ENCODE assay signal across 1 cellular context in the genomic region with DNA sequence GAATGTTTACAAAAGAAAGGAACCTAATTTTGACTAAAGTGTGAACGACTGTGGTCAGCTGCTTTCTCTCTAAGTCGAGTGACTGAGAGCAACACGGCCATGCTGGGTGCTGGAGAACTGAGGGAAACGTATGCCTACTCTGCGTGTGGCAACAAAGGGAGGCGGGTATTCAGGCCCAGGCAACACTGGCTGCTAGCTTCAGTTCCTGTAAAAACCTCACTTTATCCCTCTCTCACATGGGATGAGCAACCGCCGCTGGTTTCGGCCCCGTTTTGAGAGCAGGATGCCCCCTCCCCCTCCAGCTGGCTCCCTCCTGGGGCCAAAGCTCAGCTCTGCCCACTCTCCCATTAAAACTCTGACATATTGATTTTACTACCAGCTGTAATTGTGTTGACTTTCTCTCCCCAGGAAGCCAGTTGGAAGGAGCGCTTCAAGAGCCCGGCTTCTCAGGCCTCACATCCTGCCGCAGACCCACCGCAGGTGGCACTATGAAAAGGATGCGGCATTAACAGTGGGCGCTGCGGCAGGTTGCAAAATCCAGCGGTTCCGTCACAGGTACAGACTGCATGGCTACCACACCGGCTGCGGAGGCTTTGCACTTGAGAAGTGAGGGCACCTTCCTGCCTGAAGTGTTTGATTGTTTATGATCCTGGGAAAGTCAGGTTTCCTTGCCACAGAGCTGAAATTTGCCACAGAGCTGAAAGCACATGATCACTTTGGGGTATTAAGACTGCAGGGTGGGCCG.
TF ChIP-seq lines count a peak whose summit lies in the region.

No MANE protein-coding gene starts in this region.

TF ChIP-seq in HEK293, 187 proteins besides CTCF, POLR2A, EP300 and RAD21 (continued from another document and continues in another):
- TF ChIP-seq GLIS1 (tag by site-specific recombination; IDR thresholded peaks at IDR 0.05) (peak; percentile 80), ZNF132 (tag by site-specific recombination; IDR thresholded peaks at IDR 0.05; ENCODE audit: borderline replicate concordance) (no peak), ZNF629 (tag by site-specific recombination; IDR thresholded peaks at IDR 0.05) (peak; percentile 56; the same call in 1 of the 2 replicates), SP2 (tag by site-specific recombination; IDR thresholded peaks at IDR 0.05) (peak; percentile 31), HOXC10 (CRISPR knock-in tag; IDR thresholded peaks at IDR 0.05) (no peak), EGR2 (tag by site-specific recombination; IDR thresholded peaks at IDR 0.05; ENCODE audit: low read depth) (peak; percentile 61), ZBTB44 (tag by site-specific recombination; IDR thresholded peaks at IDR 0.05) (peak; percentile 39; the same call in 1 of the 2 replicates), TCF7L2 (IDR thresholded peaks at IDR 0.05; ENCODE audit: borderline replicate concordance, low read depth, low read length) (peak; percentile 70; the same call in 1 of the 2 replicates), ZBTB10 (tag by site-specific recombination; IDR thresholded peaks at IDR 0.05) (no peak), OSR2 (tag by site-specific recombination; IDR thresholded peaks at IDR 0.05) (peak; percentile 94), ZFP41 (tag by site-specific recombination; IDR thresholded peaks at IDR 0.05; ENCODE audit: borderline replicate concordance) (no peak), ZNF596 (tag by site-specific recombination; IDR thresholded peaks at IDR 0.05) (0 out of 2 replicates have a peak, but pooled peaks have one; percentile 39), ZNF26 (tag by site-specific recombination; IDR thresholded peaks at IDR 0.05) (no peak), ZNF138 (tag by site-specific recombination; IDR thresholded peaks at IDR 0.05; ENCODE audit: borderline replicate concordance) (no peak), ZNF157 (tag by site-specific recombination; IDR thresholded peaks at IDR 0.05) (no peak), ZBTB17 (tag by site-specific recombination; IDR thresholded peaks at IDR 0.05) (peak; percentile 52; the same call in 1 of the 2 replicates), ZSCAN4 (tag by site-specific recombination; IDR thresholded peaks at IDR 0.05) (no peak), ZNF169 (tag by site-specific recombination; IDR thresholded peaks at IDR 0.05) (no peak), ZFP3 (tag by site-specific recombination; IDR thresholded peaks at IDR 0.05; ENCODE audit: low read depth) (no peak), KLF10 (tag by site-specific recombination; IDR thresholded peaks at IDR 0.05) (peak; percentile 50; the same call in 1 of the 2 replicates), KLF9 (tag by site-specific recombination; IDR thresholded peaks at IDR 0.05; ENCODE audit: low read depth) (no peak), ZNF580 (tag by site-specific recombination; IDR thresholded peaks at IDR 0.05) (no peak), ZNF623 (tag by site-specific recombination; IDR thresholded peaks at IDR 0.05) (no peak), ZNF2 (tag by site-specific recombination; IDR thresholded peaks at IDR 0.05) (no peak), ZNF202 (tag by site-specific recombination; IDR thresholded peaks at IDR 0.05; ENCODE audit: borderline replicate concordance) (no peak), ZBTB8A (tag by site-specific recombination; IDR thresholded peaks at IDR 0.05) (peak; percentile 57), ZFP69B (tag by site-specific recombination; IDR thresholded peaks at IDR 0.05) (no peak), YY2 (tag by site-specific recombination; IDR thresholded peaks at IDR 0.05) (no peak), YY1 (tag by site-specific recombination; IDR thresholded peaks at IDR 0.05) (no peak), ZBTB21 (tag by site-specific recombination; IDR thresholded peaks at IDR 0.05) (0 out of 2 replicates have a peak, but pooled peaks have one; percentile 18), ZFHX2 (tag by site-specific recombination; conservative IDR thresholded peaks at IDR 0.05) (peak; percentile 81), BCL6B (tag by site-specific recombination; IDR thresholded peaks at IDR 0.05) (no peak)
- TF ChIP-seq, protein P1, sequence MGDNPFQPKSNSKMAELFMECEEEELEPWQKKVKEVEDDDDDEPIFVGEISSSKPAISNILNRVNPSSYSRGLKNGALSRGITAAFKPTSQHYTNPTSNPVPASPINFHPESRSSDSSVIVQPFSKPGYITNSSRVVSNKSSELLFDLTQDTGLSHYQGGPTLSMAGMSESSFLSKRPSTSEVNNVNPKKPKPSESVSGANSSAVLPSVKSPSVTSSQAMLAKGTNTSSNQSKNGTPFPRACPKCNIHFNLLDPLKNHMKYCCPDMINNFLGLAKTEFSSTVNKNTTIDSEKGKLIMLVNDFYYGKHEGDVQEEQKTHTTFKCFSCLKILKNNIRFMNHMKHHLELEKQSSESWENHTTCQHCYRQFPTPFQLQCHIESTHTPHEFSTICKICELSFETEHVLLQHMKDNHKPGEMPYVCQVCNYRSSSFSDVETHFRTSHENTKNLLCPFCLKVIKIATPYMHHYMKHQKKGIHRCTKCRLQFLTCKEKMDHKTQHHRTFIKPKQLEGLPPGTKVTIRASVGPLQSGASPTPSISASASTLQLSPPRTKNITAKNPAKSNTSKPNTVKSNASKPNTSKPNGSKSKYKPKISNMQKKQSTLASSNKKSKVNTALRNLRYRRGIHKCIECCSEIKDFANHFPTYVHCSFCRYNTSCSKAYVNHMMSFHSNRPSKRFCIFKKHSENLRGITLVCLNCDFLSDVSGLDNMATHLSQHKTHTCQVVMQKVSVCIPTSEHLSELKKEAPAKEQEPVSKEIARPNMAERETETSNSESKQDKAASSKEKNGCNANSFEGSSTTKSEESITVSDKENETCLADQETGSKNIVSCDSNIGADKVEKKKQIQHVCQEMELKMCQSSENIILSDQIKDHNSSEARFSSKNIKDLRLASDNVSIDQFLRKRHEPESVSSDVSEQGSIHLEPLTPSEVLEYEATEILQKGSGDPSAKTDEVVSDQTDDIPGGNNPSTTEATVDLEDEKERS (tag by site-specific recombination; IDR thresholded peaks at IDR 0.05) = no peak
- TF ChIP-seq, protein P2, sequence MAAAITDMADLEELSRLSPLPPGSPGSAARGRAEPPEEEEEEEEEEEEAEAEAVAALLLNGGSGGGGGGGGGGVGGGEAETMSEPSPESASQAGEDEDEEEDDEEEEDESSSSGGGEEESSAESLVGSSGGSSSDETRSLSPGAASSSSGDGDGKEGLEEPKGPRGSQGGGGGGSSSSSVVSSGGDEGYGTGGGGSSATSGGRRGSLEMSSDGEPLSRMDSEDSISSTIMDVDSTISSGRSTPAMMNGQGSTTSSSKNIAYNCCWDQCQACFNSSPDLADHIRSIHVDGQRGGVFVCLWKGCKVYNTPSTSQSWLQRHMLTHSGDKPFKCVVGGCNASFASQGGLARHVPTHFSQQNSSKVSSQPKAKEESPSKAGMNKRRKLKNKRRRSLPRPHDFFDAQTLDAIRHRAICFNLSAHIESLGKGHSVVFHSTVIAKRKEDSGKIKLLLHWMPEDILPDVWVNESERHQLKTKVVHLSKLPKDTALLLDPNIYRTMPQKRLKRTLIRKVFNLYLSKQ (tag by site-specific recombination; IDR thresholded peaks at IDR 0.05; ENCODE audit: borderline replicate concordance) = no peak
- TF ChIP-seq, protein P3, sequence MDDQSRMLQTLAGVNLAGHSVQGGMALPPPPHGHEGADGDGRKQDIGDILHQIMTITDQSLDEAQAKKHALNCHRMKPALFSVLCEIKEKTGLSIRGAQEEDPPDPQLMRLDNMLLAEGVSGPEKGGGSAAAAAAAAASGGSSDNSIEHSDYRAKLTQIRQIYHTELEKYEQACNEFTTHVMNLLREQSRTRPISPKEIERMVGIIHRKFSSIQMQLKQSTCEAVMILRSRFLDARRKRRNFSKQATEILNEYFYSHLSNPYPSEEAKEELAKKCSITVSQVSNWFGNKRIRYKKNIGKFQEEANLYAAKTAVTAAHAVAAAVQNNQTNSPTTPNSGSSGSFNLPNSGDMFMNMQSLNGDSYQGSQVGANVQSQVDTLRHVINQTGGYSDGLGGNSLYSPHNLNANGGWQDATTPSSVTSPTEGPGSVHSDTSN (CRISPR knock-in tag; IDR thresholded peaks at IDR 0.05) = no peak
- TF ChIP-seq, protein P4, sequence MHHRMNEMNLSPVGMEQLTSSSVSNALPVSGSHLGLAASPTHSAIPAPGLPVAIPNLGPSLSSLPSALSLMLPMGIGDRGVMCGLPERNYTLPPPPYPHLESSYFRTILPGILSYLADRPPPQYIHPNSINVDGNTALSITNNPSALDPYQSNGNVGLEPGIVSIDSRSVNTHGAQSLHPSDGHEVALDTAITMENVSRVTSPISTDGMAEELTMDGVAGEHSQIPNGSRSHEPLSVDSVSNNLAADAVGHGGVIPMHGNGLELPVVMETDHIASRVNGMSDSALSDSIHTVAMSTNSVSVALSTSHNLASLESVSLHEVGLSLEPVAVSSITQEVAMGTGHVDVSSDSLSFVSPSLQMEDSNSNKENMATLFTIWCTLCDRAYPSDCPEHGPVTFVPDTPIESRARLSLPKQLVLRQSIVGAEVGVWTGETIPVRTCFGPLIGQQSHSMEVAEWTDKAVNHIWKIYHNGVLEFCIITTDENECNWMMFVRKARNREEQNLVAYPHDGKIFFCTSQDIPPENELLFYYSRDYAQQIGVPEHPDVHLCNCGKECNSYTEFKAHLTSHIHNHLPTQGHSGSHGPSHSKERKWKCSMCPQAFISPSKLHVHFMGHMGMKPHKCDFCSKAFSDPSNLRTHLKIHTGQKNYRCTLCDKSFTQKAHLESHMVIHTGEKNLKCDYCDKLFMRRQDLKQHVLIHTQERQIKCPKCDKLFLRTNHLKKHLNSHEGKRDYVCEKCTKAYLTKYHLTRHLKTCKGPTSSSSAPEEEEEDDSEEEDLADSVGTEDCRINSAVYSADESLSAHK (tag by site-specific recombination; IDR thresholded peaks at IDR 0.05) = peak; percentile 61; the same call in 1 of the 2 replicates
